Comparison of ENCODE assay signal across 1 cellular context in the genomic region with DNA sequence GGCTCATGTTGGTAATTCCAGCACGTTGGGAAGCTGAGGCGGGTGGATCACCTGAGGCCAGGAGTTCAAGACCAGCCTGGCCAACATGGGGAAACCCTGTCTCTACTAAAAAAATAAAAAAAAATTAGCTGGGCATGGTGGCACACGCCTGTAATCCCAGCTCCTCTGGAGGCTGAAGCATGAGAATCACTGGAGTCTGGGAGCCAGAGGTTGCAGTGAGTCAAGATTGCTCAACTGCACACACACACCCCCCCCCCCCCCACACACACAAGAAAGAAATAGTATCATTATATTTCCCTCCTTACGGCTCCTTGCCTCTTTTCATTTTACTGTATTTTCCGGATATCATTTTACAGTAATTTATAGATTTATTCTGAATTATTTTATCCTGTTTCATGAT.
TF ChIP-seq lines count a peak whose summit lies in the region.

No MANE protein-coding gene starts in this region.

TF ChIP-seq in GM23338, 12 proteins besides CTCF, POLR2A, EP300 and RAD21 (continued from another document):
- TF ChIP-seq, protein P1, sequence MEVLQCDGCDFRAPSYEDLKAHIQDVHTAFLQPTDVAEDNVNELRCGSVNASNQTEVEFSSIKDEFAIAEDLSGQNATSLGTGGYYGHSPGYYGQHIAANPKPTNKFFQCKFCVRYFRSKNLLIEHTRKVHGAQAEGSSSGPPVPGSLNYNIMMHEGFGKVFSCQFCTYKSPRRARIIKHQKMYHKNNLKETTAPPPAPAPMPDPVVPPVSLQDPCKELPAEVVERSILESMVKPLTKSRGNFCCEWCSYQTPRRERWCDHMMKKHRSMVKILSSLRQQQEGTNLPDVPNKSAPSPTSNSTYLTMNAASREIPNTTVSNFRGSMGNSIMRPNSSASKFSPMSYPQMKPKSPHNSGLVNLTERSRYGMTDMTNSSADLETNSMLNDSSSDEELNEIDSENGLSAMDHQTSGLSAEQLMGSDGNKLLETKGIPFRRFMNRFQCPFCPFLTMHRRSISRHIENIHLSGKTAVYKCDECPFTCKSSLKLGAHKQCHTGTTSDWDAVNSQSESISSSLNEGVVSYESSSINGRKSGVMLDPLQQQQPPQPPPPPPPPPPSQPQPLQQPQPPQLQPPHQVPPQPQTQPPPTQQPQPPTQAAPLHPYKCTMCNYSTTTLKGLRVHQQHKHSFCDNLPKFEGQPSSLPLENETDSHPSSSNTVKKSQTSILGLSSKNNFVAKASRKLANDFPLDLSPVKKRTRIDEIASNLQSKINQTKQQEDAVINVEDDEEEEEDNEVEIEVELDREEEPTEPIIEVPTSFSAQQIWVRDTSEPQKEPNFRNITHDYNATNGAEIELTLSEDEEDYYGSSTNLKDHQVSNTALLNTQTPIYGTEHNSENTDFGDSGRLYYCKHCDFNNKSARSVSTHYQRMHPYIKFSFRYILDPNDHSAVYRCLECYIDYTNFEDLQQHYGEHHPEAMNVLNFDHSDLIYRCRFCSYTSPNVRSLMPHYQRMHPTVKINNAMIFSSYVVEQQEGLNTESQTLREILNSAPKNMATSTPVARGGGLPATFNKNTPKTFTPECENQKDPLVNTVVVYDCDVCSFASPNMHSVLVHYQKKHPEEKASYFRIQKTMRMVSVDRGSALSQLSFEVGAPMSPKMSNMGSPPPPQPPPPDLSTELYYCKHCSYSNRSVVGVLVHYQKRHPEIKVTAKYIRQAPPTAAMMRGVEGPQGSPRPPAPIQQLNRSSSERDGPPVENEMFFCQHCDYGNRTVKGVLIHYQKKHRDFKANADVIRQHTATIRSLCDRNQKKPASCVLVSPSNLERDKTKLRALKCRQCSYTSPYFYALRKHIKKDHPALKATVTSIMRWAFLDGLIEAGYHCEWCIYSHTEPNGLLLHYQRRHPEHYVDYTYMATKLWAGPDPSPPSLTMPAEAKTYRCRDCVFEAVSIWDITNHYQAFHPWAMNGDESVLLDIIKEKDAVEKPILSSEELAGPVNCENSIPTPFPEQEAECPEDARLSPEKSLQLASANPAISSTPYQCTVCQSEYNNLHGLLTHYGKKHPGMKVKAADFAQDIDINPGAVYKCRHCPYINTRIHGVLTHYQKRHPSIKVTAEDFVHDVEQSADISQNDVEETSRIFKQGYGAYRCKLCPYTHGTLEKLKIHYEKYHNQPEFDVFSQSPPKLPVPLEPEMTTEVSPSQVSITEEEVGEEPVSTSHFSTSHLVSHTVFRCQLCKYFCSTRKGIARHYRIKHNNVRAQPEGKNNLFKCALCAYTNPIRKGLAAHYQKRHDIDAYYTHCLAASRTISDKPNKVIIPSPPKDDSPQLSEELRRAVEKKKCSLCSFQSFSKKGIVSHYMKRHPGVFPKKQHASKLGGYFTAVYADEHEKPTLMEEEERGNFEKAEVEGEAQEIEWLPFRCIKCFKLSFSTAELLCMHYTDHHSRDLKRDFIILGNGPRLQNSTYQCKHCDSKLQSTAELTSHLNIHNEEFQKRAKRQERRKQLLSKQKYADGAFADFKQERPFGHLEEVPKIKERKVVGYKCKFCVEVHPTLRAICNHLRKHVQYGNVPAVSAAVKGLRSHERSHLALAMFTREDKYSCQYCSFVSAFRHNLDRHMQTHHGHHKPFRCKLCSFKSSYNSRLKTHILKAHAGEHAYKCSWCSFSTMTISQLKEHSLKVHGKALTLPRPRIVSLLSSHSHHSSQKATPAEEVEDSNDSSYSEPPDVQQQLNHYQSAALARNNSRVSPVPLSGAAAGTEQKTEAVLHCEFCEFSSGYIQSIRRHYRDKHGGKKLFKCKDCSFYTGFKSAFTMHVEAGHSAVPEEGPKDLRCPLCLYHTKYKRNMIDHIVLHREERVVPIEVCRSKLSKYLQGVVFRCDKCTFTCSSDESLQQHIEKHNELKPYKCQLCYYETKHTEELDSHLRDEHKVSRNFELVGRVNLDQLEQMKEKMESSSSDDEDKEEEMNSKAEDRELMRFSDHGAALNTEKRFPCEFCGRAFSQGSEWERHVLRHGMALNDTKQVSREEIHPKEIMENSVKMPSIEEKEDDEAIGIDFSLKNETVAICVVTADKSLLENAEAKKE (CRISPR knock-in tag; IDR thresholded peaks at IDR 0.05): no peak
TF ChIP-seq in GM23338: peak in this region for 0.
